27 cellular contexts compared by ENCODE assay signal in genomic region chr3:133851931-133852330, GRCh38.
"Had no signal": no experiment of that assay in that cellular context is flagged by ENCODE, and none has a peak within 500 bp of the region (broad histone marks: within the 10 kb centered on the region; RNA-seq: fewer than 3 reads in every experiment).

No MANE protein-coding gene starts in this region.

- H3K9me3 ChIP-seq: ascending aorta, esophagus squamous epithelium, left lung, lower lobe of right lung, sigmoid colon, thoracic aorta, uterus had no signal

- H3K27ac ChIP-seq: ascending aorta, brain microvascular endothelial cell, epithelial cell of prostate, esophagus squamous epithelium, left lung, lower lobe of right lung, sigmoid colon, thoracic aorta, uterus had no signal

- H3K36me3 ChIP-seq: ascending aorta, brain microvascular endothelial cell, esophagus squamous epithelium, left lung, lower lobe of right lung, sigmoid colon, thoracic aorta, uterus had no signal

- H3K9me3 Mint-ChIP-seq: activated naive CD4-positive, alpha-beta T cell treated with anti-CD3 and anti-CD28 coated beads, Interleukin-2, amount 10 ng/mL, durations not matched to agents 7 days and 5 days; activated naive CD8-positive, alpha-beta T cell treated with anti-CD3 and anti-CD28 coated beads, Interleukin-2, amount 10 ng/mL, durations not matched to agents 7 days and 5 days; central memory CD8-positive, alpha-beta T cell; natural killer cell treated with Interleukin-12 subunit alpha and Interleukin-12 subunit beta and Interleukin-15 and Interleukin-18, amount 100 ng/mL, for 72 hours; stimulated activated naive CD8-positive, alpha-beta T cell treated with anti-CD3 and anti-CD28 coated beads, Interleukin-15, Interleukin-2, amounts not matched to agents 100 ng/mL and 50 ng/mL, for 24 hours; T-helper 2 cell treated with Interferon-gamma antibody and Interleukin-4, amounts not matched to agents 5 μg/mL and 100 μg/mL, for 36 hours had no signal

- H3K27ac Mint-ChIP-seq: activated naive CD4-positive, alpha-beta T cell treated with anti-CD3 and anti-CD28 coated beads, Interleukin-2, amount 10 ng/mL, durations not matched to agents 7 days and 5 days; activated naive CD8-positive, alpha-beta T cell treated with anti-CD3 and anti-CD28 coated beads, Interleukin-2, amount 10 ng/mL, durations not matched to agents 7 days and 5 days; progenitor cell of endocrine pancreas; stimulated activated naive CD8-positive, alpha-beta T cell treated with anti-CD3 and anti-CD28 coated beads, Interleukin-15, Interleukin-2, amounts not matched to agents 100 ng/mL and 50 ng/mL, for 24 hours; T-helper 2 cell treated with Interferon-gamma antibody and Interleukin-4, amounts not matched to agents 5 μg/mL and 100 μg/mL, for 36 hours had no signal

- H3K4me3 ChIP-seq: ascending aorta, esophagus squamous epithelium, left lung, lower lobe of right lung, sigmoid colon, smooth muscle cell, thoracic aorta, uterus had no signal

- H3K4me1 ChIP-seq: esophagus squamous epithelium, left lung, lower lobe of right lung, sigmoid colon, uterus had no signal

- FAIRE-seq: colon, endometrium, frontal cortex, islet of Langerhans had no signal

- H3K27me3 ChIP-seq: ascending aorta, brain microvascular endothelial cell, esophagus squamous epithelium, left lung, sigmoid colon, uterus had no signal

- ATAC-seq: left lung, lower lobe of right lung had no signal

- H3K4me1 Mint-ChIP-seq: activated naive CD4-positive, alpha-beta T cell treated with anti-CD3 and anti-CD28 coated beads, Interleukin-2, amount 10 ng/mL, durations not matched to agents 7 days and 5 days; central memory CD8-positive, alpha-beta T cell had no signal

- DNase-seq: activated CD4-positive, CD25-positive, alpha-beta regulatory T cell; activated effector memory CD4-positive, alpha-beta T cell treated with anti-CD3 and anti-CD28 coated beads, Interleukin-2, amount 50 U/mL, for 16 hours; activated naive CD4-positive, alpha-beta T cell treated with anti-CD3 and anti-CD28 coated beads, Interleukin-2, amount 10 ng/mL, durations not matched to agents 7 days and 5 days; activated naive CD8-positive, alpha-beta T cell treated with anti-CD3 and anti-CD28 coated beads, Interleukin-2, amount 10 ng/mL, durations not matched to agents 7 days and 5 days; brain microvascular endothelial cell; dermis blood vessel endothelial cell; effector CD4-positive, alpha-beta T cell; esophagus squamous epithelium; lower lobe of right lung; mesenchymal stem cell; sigmoid colon; uterus had no signal

- H3K36me3 Mint-ChIP-seq: activated naive CD4-positive, alpha-beta T cell treated with anti-CD3 and anti-CD28 coated beads, Interleukin-2, amount 10 ng/mL, durations not matched to agents 7 days and 5 days; activated naive CD8-positive, alpha-beta T cell treated with anti-CD3 and anti-CD28 coated beads, Interleukin-2, amount 10 ng/mL, durations not matched to agents 7 days and 5 days; natural killer cell treated with Interleukin-12 subunit alpha and Interleukin-12 subunit beta and Interleukin-15 and Interleukin-18, amount 100 ng/mL, for 72 hours had no signal

- H3K4me3 Mint-ChIP-seq: activated CD4-positive, alpha-beta T cell treated with anti-CD3 and anti-CD28 coated beads for 36 hours; activated naive CD4-positive, alpha-beta T cell treated with anti-CD3 and anti-CD28 coated beads, Interleukin-2, amount 10 ng/mL, durations not matched to agents 7 days and 5 days; activated naive CD8-positive, alpha-beta T cell treated with anti-CD3 and anti-CD28 coated beads, Interleukin-2, amount 10 ng/mL, durations not matched to agents 7 days and 5 days; central memory CD8-positive, alpha-beta T cell; stimulated activated naive CD8-positive, alpha-beta T cell treated with anti-CD3 and anti-CD28 coated beads, Interleukin-15, Interleukin-2, amounts not matched to agents 100 ng/mL and 50 ng/mL, for 24 hours; T-helper 2 cell treated with Interferon-gamma antibody and Interleukin-4, amounts not matched to agents 5 μg/mL and 100 μg/mL, for 36 hours had no signal
